1 cellular context compared by ENCODE assay signal in genomic region chr20:61271273-61272221, GRCh38.
TF ChIP-seq lines count a peak whose summit lies in the region.

No MANE protein-coding gene starts in this region.

TF ChIP-seq in PFSK-1, 5 proteins besides CTCF, POLR2A, EP300 and RAD21 (continued from another document):
- TF ChIP-seq REST (IDR thresholded peaks at IDR 0.05; ENCODE audit: insufficient read depth in 1 of 2, low read depth in 2 of 2, low read length in 2 of 2), result no peak
